In genomic region chr3:197750396-197750831, GRCh38 we compare ENCODE assay signal across 7 cellular contexts.
DNase-seq lines count a peak whose midpoint lies in the region; ATAC-seq and TF ChIP-seq lines count a peak whose summit lies in the region.

No MANE protein-coding gene starts in this region.

- peak; percentile 29 for ATAC-seq in HG02623 (IDR thresholded peaks at IDR 0.05; ENCODE audit: unreplicated experiment)

- DNase-seq in GM13977 (ENCODE audit: low spot score) (peak; percentile 80), NCI-H187 treated with DMSO at 0.1 percent for 48 hours (lab: John Stamatoyannopoulos, UW) (peak; percentile 32), coronary artery (ENCODE audit: low spot score) (peak; percentile 83), left kidney (ENCODE audit: low read depth, low spot score) (peak; percentile 86)
- peak; percentile 63 for DNase-seq in activated CD4-positive, alpha-beta T cell treated with anti-CD3 and anti-CD28 coated beads for 48 hours
- peak; percentile 43 for DNase-seq in stimulated activated CD4-positive, alpha-beta T cell treated with anti-CD3 and anti-CD28 coated beads, Interleukin-1b, Interleukin-23, amount 100 ng/mL, for 48 hours

- peak overlapping the region; percentile 92 to 99 for H3K27ac ChIP-seq in coronary artery

- in situ Hi-C loops in GM13977 (cut with MboI; ENCODE audit: low pct_unique_long_range_greater_than_20kb, low sequenced_read_pairs, unreplicated experiment), result no loop called here

- peak; percentile 8 for TF ChIP-seq CTCF in GM13977 (IDR thresholded peaks at IDR 0.05; ENCODE audit: extremely low read depth, insufficient read depth, missing control alignments)
- TF ChIP-seq CTCF in coronary artery (IDR thresholded peaks at IDR 0.05), result no peak

- H3K4me3 ChIP-seq in coronary artery, result peak overlapping the region; percentile 97

Comparison
In these comparisons a context has a peak if more than half of its experiments do, and no peak if none do; other contexts are left out.
1. Peak in every context shown above with its lines: DNase-seq, ATAC-seq, H3K4me3 ChIP-seq and H3K27ac ChIP-seq.
2. DNase-seq: peak in every context shown above with its lines; median percentile 86 in left kidney; 83 in coronary artery; 80 in GM13977; 63 in activated CD4-positive, alpha-beta T cell treated with anti-CD3 and anti-CD28 coated beads for 48 hours; 43 in stimulated activated CD4-positive, alpha-beta T cell treated with anti-CD3 and anti-CD28 coated beads, Interleukin-1b, Interleukin-23, amount 100 ng/mL, for 48 hours; 32 in NCI-H187 treated with DMSO at 0.1 percent for 48 hours.